ENCODE assay signal across 14 cellular contexts in genomic region chr7:104963991-104964385, GRCh38. TPM values are rescaled to one million over a fixed set of nuclear protein-coding genes. Genes with fewer than 3 reads are reported as not detected.
DNase-seq lines count a peak whose midpoint lies in the region; ATAC-seq, FAIRE-seq and TF ChIP-seq lines count a peak whose summit lies in the region.
"Had no signal": no experiment of that assay in that cellular context is flagged by ENCODE, and none has a peak within 500 bp of the region (broad histone marks: within the 10 kb centered on the region; RNA-seq: fewer than 3 reads in every experiment).

No MANE protein-coding gene starts in this region.

- ATAC-seq in Right ventricle myocardium inferior (no peak), gastroesophageal sphincter (no peak), GM21723 (IDR thresholded peaks at IDR 0.05; ENCODE audit: unreplicated experiment) (no peak), GM21367 (IDR thresholded peaks at IDR 0.05; ENCODE audit: unreplicated experiment) (no peak)
- ATAC-seq in activated CD8-positive, alpha-beta T cell treated with anti-CD3 and anti-CD28 coated beads, Interleukin-2, amount 10 ng/mL, durations not matched to agents 7 days and 5 days: no peak
- ATAC-seq: CD8-positive, alpha-beta T cell had no signal

- H3K4me3 Mint-ChIP-seq in activated CD8-positive, alpha-beta T cell treated with anti-CD3 and anti-CD28 coated beads, Interleukin-2, amount 10 ng/mL, durations not matched to agents 7 days and 5 days: no peak overlapping the region
- H3K4me3 Mint-ChIP-seq: CD8-positive, alpha-beta T cell had no signal

- FAIRE-seq in D721Med (lab: Jason Lieb, UNC): no peak

- TF ChIP-seq POLR2A in gastroesophageal sphincter (IDR thresholded peaks at IDR 0.05) (no peak), uterus (IDR thresholded peaks at IDR 0.05) (no peak)

- peaks cover 17% of the 10 kb centered on the region for H3K36me3 Mint-ChIP-seq in activated CD8-positive, alpha-beta T cell treated with anti-CD3 and anti-CD28 coated beads, Interleukin-2, amount 10 ng/mL, durations not matched to agents 7 days and 5 days (ENCODE audit: low read depth)

- TF ChIP-seq EP300 in gastroesophageal sphincter (IDR thresholded peaks at IDR 0.05): no peak

- TF ChIP-seq CTCF in right atrium auricular region (IDR thresholded peaks at IDR 0.05): no peak
- no peak for TF ChIP-seq CTCF in gastroesophageal sphincter (IDR thresholded peaks at IDR 0.05)
- no peak for TF ChIP-seq CTCF in uterus (IDR thresholded peaks at IDR 0.05)
- TF ChIP-seq CTCF in D721Med (IDR thresholded peaks at IDR 0.05; ENCODE audit: insufficient read depth, missing control alignments): no peak

- H3K4me1 ChIP-seq in right atrium auricular region (peaks cover 0 to 49% of the 10 kb centered on the region in 2 donors), gastroesophageal sphincter (peaks cover 5 to 74% (median 40%) of the 10 kb centered on the region in 3 donors), uterus (no peaks in the 10 kb centered on the region)

- DNase-seq in right atrium auricular region (ENCODE audit: low spot score) (no peak), Right ventricle myocardium inferior (ENCODE audit: missing footprints) (no peak), uterus (no peak), D721Med (ENCODE audit: insufficient read length, low spot score) (no peak)
- DNase-seq in activated CD8-positive, alpha-beta T cell treated with anti-CD3 and anti-CD28 coated beads, Interleukin-2, amount 10 ng/mL, durations not matched to agents 7 days and 5 days: no peak
- DNase-seq: activated naive CD4-positive, alpha-beta T cell; CD8-positive, alpha-beta T cell; effector CD4-positive, alpha-beta T cell; islet precursor cell; Karpas-422 had no signal

- intact Hi-C loops in Right ventricle myocardium inferior (cut with DNase I) (no loop called here), uterus (cut with DNase I; ENCODE audit: low total_unique reads) (no loop called here)

- POLR2A ChIA-PET in activated CD8-positive, alpha-beta T cell treated with anti-CD3 and anti-CD28 coated beads, Interleukin-2, amount 10 ng/mL, durations not matched to agents 7 days and 5 days (lab: Charles Lee): interaction anchor here (0.6 kb wide), 1 partner anchor 17 kb away, joined by 3 read pairs; no protein-coding TSS in a partner anchor

- H3K27me3 ChIP-seq in right atrium auricular region (no peaks in the 10 kb centered on the region), gastroesophageal sphincter (no peaks in the 10 kb centered on the region), uterus (no peaks in the 10 kb centered on the region)

- H3K27ac Mint-ChIP-seq in activated CD8-positive, alpha-beta T cell treated with anti-CD3 and anti-CD28 coated beads, Interleukin-2, amount 10 ng/mL, durations not matched to agents 7 days and 5 days: peak overlapping the region; percentile 13
- H3K27ac Mint-ChIP-seq: CD8-positive, alpha-beta T cell had no signal

- H3K27ac ChIP-seq in right atrium auricular region (peak overlapping the region; percentile 48 to 76), gastroesophageal sphincter (peak overlapping the region in 3 of 4 donors; percentile 72 to 82 (median 73)), uterus (peak overlapping the region; percentile 15 to 51)
- H3K27ac ChIP-seq: VCaP had no signal

- H3K4me1 Mint-ChIP-seq in activated CD8-positive, alpha-beta T cell treated with anti-CD3 and anti-CD28 coated beads, Interleukin-2, amount 10 ng/mL, durations not matched to agents 7 days and 5 days (ENCODE audit: low read depth): peaks cover 26% of the 10 kb centered on the region

- no peaks in the 10 kb centered on the region for H3K9me3 Mint-ChIP-seq in activated CD8-positive, alpha-beta T cell treated with anti-CD3 and anti-CD28 coated beads, Interleukin-2, amount 10 ng/mL, durations not matched to agents 7 days and 5 days (ENCODE audit: insufficient read depth)
- H3K9me3 Mint-ChIP-seq: CD8-positive, alpha-beta T cell had no signal

- H3K4me3 ChIP-seq in right atrium auricular region (no peak overlapping the region), gastroesophageal sphincter (no peak overlapping the region), uterus (no peak overlapping the region)

- 56% methylated on average over 2 of the region's 3 CpGs; no CpG with 5 or more reads in 1 of the 2 donors for WGBS in gastroesophageal sphincter (ENCODE audit: low coverage in 1 of 2), 2 donors

- no peaks in the 10 kb centered on the region for H3K27me3 Mint-ChIP-seq in activated CD8-positive, alpha-beta T cell treated with anti-CD3 and anti-CD28 coated beads, Interleukin-2, amount 10 ng/mL, durations not matched to agents 7 days and 5 days (ENCODE audit: low read depth)

- no peaks in the 10 kb centered on the region for H3K9me3 ChIP-seq in right atrium auricular region
- H3K9me3 ChIP-seq in gastroesophageal sphincter: no peaks in the 10 kb centered on the region
- no peaks in the 10 kb centered on the region for H3K9me3 ChIP-seq in uterus

- CTCF ChIA-PET in activated CD8-positive, alpha-beta T cell treated with anti-CD3 and anti-CD28 coated beads, Interleukin-2, amount 10 ng/mL, durations not matched to agents 7 days and 5 days (lab: Charles Lee): interaction anchor here (1.3 kb wide), 1 partner anchor 17 kb away, joined by 7 read pairs; no protein-coding TSS in a partner anchor

- no peaks in the 10 kb centered on the region for H3K36me3 ChIP-seq in right atrium auricular region
- no peaks in the 10 kb centered on the region for H3K36me3 ChIP-seq in gastroesophageal sphincter
- no peaks in the 10 kb centered on the region for H3K36me3 ChIP-seq in uterus

RNA-seq across cellular contexts. Expression of gene KMT2E, which starts 50.0 kb away (rescaled TPM):
- 10 to 100 TPM; 51.4 to 81.3 TPM for total RNA-seq in right atrium auricular region
- total RNA-seq in Right ventricle myocardium inferior: 35.1 TPM
- 100 to 1,000 TPM in 1 of 2 experiments, 10 to 100 TPM in 1; 95.1 to 105 TPM for total RNA-seq in activated CD8-positive, alpha-beta T cell treated with anti-CD3 and anti-CD28 coated beads, Interleukin-2, amount 10 ng/mL, durations not matched to agents 7 days and 5 days
- 100 to 1,000 TPM in 3 of 4 donors, 10 to 100 TPM in 1; 90.6 to 187 (median 112) TPM for total RNA-seq in gastroesophageal sphincter
- 100 to 1,000 TPM in 3 of 4 donors, 10 to 100 TPM in 1; 61.5 to 208 (median 148) TPM for total RNA-seq in uterus
